ENCODE assay signal across 8 cellular contexts in the genomic region with DNA sequence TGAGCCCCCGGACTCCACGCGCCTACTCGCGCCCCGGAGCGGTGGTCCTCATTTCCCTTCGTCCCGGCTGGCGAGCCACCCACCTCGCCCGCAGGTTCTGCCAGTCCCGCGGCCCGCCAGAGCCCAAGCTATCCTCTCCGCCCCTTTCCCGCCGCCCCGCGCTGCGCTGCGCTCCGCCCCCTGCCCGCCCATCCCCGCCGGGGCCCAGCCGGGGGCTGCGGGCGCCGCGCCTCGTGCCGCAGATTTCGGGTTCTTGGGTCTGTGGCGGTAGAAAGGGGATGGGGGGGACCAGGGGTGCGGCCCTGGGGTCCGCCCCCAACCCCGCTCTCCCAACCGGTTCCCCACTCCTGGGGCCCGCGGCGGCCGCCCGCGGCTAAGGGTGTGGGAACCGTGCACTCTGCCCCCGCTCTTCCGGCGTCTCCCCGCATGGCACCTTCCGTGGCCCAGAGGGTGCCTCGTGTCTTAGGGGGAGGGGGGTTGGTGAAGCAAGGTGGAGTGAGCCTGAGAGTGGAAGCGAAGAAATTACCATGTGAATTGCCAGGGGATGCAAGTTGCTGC.
DNase-seq lines count a peak whose midpoint lies in the region; ATAC-seq, FAIRE-seq and TF ChIP-seq lines count a peak whose summit lies in the region.

No MANE protein-coding gene starts in this region.

- FAIRE-seq in urothelium cell line (lab: Jason Lieb, UNC), result no peak

- peak overlapping the region; percentile 89 for H3K27ac ChIP-seq in GM23338 (ENCODE audit: low read depth)
- H3K27ac ChIP-seq in PC-3 (ENCODE audit: low read length), result peak overlapping the region; percentile 83
- no peak overlapping the region for H3K27ac ChIP-seq in left ventricle myocardium inferior (replicated peaks)

- BruUV-seq in PC-3 (replicated peaks; lab: Mats Ljungman, UMichigan), result no TSS peak

- CTCF ChIA-PET in PC-3 (lab: Charles Lee), result interaction anchor here (1.1 kb wide), 1 partner anchor 27 kb away, joined by 3 read pairs; no protein-coding TSS in a partner anchor

- POLR2A ChIA-PET in PC-3 (lab: Charles Lee; ENCODE audit: unreplicated experiment), result interaction anchor here (0.5 to 0.6 kb wide), 2 partner anchors 48 to 432 kb away, joined by 4 read pairs; no protein-coding TSS in a partner anchor

- H3K9me3 ChIP-seq in PC-3 (ENCODE audit: low read length) (no peaks in the 10 kb centered on the region), left ventricle myocardium inferior (replicated peaks) (no peaks in the 10 kb centered on the region)

- H3K27me3 Mint-ChIP-seq in GM23338 (ENCODE audit: insufficient read depth, low read depth, poor library complexity), result peaks cover 3% of the 10 kb centered on the region

- peak overlapping the region; percentile 94 for H3K27ac Mint-ChIP-seq in GM23338

- H3K4me3 Mint-ChIP-seq in GM23338, result peak overlapping the region; percentile 99

- peak; percentile 80 for ATAC-seq in GM23338
- ATAC-seq in PC-3, result peak; percentile 70

- H3K27me3 ChIP-seq in GM23338 (ENCODE audit: insufficient read depth) (no peaks in the 10 kb centered on the region), PC-3 (ENCODE audit: low read length) (no peaks in the 10 kb centered on the region), left ventricle myocardium inferior (ENCODE audit: low read depth) (peaks cover 12% of the 10 kb centered on the region)

- 0 out of 3 replicates have a peak, but pooled peaks cover 2% of the 10 kb centered on the region for H3K9me3 Mint-ChIP-seq in GM23338

- no peak overlapping the region for H2AFZ ChIP-seq in GM23338
- H2AFZ ChIP-seq in PC-3 (ENCODE audit: low read length), result peak overlapping the region; percentile 81

- H3K4me1 ChIP-seq in GM23338 (ENCODE audit: insufficient read depth) (peaks cover 25% of the 10 kb centered on the region; the same call in 1 of the 2 replicates), PC-3 (ENCODE audit: insufficient read depth, low read length) (peaks cover 36% of the 10 kb centered on the region), left ventricle myocardium inferior (peaks cover 7% of the 10 kb centered on the region)

- H3K4me2 ChIP-seq in GM23338 (peak overlapping the region; percentile 83; the same call in 1 of the 2 replicates), PC-3 (ENCODE audit: low read length) (peak overlapping the region; percentile 80)

- H3K36me3 ChIP-seq in GM23338 (ENCODE audit: insufficient read depth) (peaks cover 3% of the 10 kb centered on the region; the same call in 1 of the 2 replicates), PC-3 (ENCODE audit: low read depth, low read length) (peaks cover 21% of the 10 kb centered on the region), left ventricle myocardium inferior (no peaks in the 10 kb centered on the region)

- peaks cover 39% of the 10 kb centered on the region for H3K36me3 Mint-ChIP-seq in GM23338 (ENCODE audit: low read depth)

- H3K79me2 ChIP-seq in GM23338 (replicated peaks; ENCODE audit: insufficient read depth) (peaks cover 45% of the 10 kb centered on the region), PC-3 (ENCODE audit: low read length) (peaks cover 55% of the 10 kb centered on the region)

- peak; percentile 83 for DNase-seq in GM23338 (ENCODE audit: low spot score)
- DNase-seq in PC-3, result peak; percentile 74
- peak; percentile 44 for DNase-seq in activated T-helper 9 cell treated with anti-CD3 and anti-CD28 coated beads, Interleukin-2, amount 50 U/mL, for 16 hours (ENCODE audit: low read depth)
- no peak for DNase-seq in left ventricle myocardium inferior
- DNase-seq in retina, result peak; percentile 56
- DNase-seq in urothelium cell line (ENCODE audit: low spot score), result no peak
- no peak for DNase-seq in NCI-H2171 (lab: John Stamatoyannopoulos, UW)
- DNase-seq in foreskin melanocyte, result no peak

- H3K9ac ChIP-seq in PC-3 (ENCODE audit: low read length), result peak overlapping the region; percentile 84

- H3F3A ChIP-seq in GM23338 (replicated peaks; ENCODE audit: low read depth) (no peaks in the 10 kb centered on the region), PC-3 (ENCODE audit: low read length, unreplicated experiment) (peaks cover 3% of the 10 kb centered on the region)

- H4K20me1 ChIP-seq in GM23338 (replicated peaks; ENCODE audit: insufficient read depth) (no peaks in the 10 kb centered on the region), PC-3 (ENCODE audit: low read length) (no peaks in the 10 kb centered on the region)

- intact Hi-C loops in PC-3 (cut with micrococcal nuclease) (loop anchor here (5.0 kb wide), 4 partner anchors 336 to 526 kb away; no protein-coding TSS in a partner anchor), left ventricle myocardium inferior (cut with micrococcal nuclease) (no loop called here)

- H3K9me2 ChIP-seq in GM23338 (ENCODE audit: insufficient read depth) (no peaks in the 10 kb centered on the region), PC-3 (replicated peaks; ENCODE audit: low read length) (no peaks in the 10 kb centered on the region)

- H3K4me3 ChIP-seq in GM23338, result peak overlapping the region; percentile 87
- H3K4me3 ChIP-seq in PC-3 (ENCODE audit: low read length), result peak overlapping the region; percentile 79
- peak overlapping the region; percentile 68 for H3K4me3 ChIP-seq in left ventricle myocardium inferior

- TF ChIP-seq CTCF in GM23338 (conservative IDR thresholded peaks at IDR 0.05; ENCODE audit: low read depth in 2 of 2) (no peak), PC-3 (conservative IDR thresholded peaks at IDR 0.05; ENCODE audit: low read depth, low read length) (no peak), left ventricle myocardium inferior (IDR thresholded peaks at IDR 0.05; ENCODE audit: borderline replicate concordance) (no peak)

- peaks cover 38% of the 10 kb centered on the region for H3K4me1 Mint-ChIP-seq in GM23338

TF ChIP-seq in GM23338, 12 proteins besides CTCF, POLR2A, EP300 and RAD21:
- TF ChIP-seq POLR2AphosphoS5 (IDR thresholded peaks at IDR 0.05; ENCODE audit: low read depth), result peak; percentile 46; the same call in 1 of the 2 replicates
- TF ChIP-seq, protein P1, sequence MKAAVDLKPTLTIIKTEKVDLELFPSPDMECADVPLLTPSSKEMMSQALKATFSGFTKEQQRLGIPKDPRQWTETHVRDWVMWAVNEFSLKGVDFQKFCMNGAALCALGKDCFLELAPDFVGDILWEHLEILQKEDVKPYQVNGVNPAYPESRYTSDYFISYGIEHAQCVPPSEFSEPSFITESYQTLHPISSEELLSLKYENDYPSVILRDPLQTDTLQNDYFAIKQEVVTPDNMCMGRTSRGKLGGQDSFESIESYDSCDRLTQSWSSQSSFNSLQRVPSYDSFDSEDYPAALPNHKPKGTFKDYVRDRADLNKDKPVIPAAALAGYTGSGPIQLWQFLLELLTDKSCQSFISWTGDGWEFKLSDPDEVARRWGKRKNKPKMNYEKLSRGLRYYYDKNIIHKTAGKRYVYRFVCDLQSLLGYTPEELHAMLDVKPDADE (IDR thresholded peaks at IDR 0.05), result no peak

Comparison
In these comparisons a context has a peak if more than half of its experiments do, and no peak if none do; other contexts are left out.
1. DNase-seq: peak in GM23338 (single experiment), PC-3 (single experiment), activated T-helper 9 cell treated with anti-CD3 and anti-CD28 coated beads, Interleukin-2, amount 50 U/mL, for 16 hours (single experiment) and retina (single experiment); none in left ventricle myocardium inferior (single experiment), urothelium cell line (single experiment), NCI-H2171 (single experiment) and foreskin melanocyte (single experiment).
2. Peak in every context shown above with its lines, with median percentiles within 50 percentile points of each other: H3K4me3 ChIP-seq.